In genomic region chr17:80899402-80900268, GRCh38 we compare ENCODE assay signal across 9 cellular contexts.
A peak's percentile ranks its signal among the peaks of the same experiment; 100 is the strongest.
DNase-seq lines count a peak whose midpoint lies in the region; ATAC-seq and TF ChIP-seq lines count a peak whose summit lies in the region.
"Had no signal": no experiment of that assay in that cellular context is flagged by ENCODE, and none has a peak within 500 bp of the region (broad histone marks: within the 10 kb centered on the region; RNA-seq: fewer than 3 reads in every experiment).

No MANE protein-coding gene starts in this region.

- H3K4me2 ChIP-seq in GM23338, result no peak overlapping the region

- H3K36me3 Mint-ChIP-seq in GM23338 (ENCODE audit: low read depth), result peaks cover 3% of the 10 kb centered on the region; the same call in 2 of the 3 replicates

- intact Hi-C loops in left colon (cut with DNase I, micrococcal nuclease), result no loop called here

- H3F3A ChIP-seq in GM23338 (replicated peaks; ENCODE audit: low read depth), result no peaks in the 10 kb centered on the region

- peaks cover 2% of the 10 kb centered on the region for H3K4me1 Mint-ChIP-seq in GM23338

- DNase-seq in AG08396 (ENCODE audit: low spot score) (peak; percentile 74), GM23338 (ENCODE audit: low spot score) (peak; percentile 87), SW480 (ENCODE audit: low spot score) (peak; percentile 8), left colon (peak in 1 of 2 donors; percentile 48), NCI-H1436 (lab: John Stamatoyannopoulos, UW) (no peak)
- peak; percentile 64 for DNase-seq in activated naive CD8-positive, alpha-beta T cell treated with anti-CD3 and anti-CD28 coated beads, Interleukin-2, amount 50 U/mL, for 16 hours (ENCODE audit: low read depth, low spot score)
- peak; percentile 92 for DNase-seq in stimulated activated CD8-positive, alpha-beta memory T cell treated with anti-CD3 and anti-CD28 coated beads, Interleukin-4, amount 100 ng/mL, for 48 hours

- H3K27me3 Mint-ChIP-seq in GM23338 (ENCODE audit: insufficient read depth, low read depth, poor library complexity), result peaks cover 10% of the 10 kb centered on the region

- peak; percentile 91 to 95 for TF ChIP-seq CTCF in GM23338 (conservative IDR thresholded peaks at IDR 0.05; ENCODE audit: low read depth in 2 of 2)

- H3K27ac Mint-ChIP-seq in GM23338, result no peak overlapping the region

- H3K4me1 ChIP-seq in GM23338 (ENCODE audit: insufficient read depth), result no peaks in the 10 kb centered on the region

- H2AFZ ChIP-seq in GM23338, result no peak overlapping the region

- no peak overlapping the region for H3K4me3 ChIP-seq in GM23338
- H3K4me3 ChIP-seq: HAP-1 had no signal

- H3K27ac ChIP-seq in GM23338 (ENCODE audit: low read depth), result no peak overlapping the region

- no peaks in the 10 kb centered on the region for H3K79me2 ChIP-seq in GM23338 (replicated peaks; ENCODE audit: insufficient read depth)

- no peaks in the 10 kb centered on the region for H3K27me3 ChIP-seq in GM23338 (ENCODE audit: insufficient read depth)

- no peaks in the 10 kb centered on the region for H4K20me1 ChIP-seq in GM23338 (replicated peaks; ENCODE audit: insufficient read depth)

- no peaks in the 10 kb centered on the region for H3K9me2 ChIP-seq in GM23338 (ENCODE audit: insufficient read depth)

- H3K9me3 Mint-ChIP-seq in GM23338, result no peaks in the 10 kb centered on the region

- ATAC-seq in GM23338 (peak; percentile 89), left colon (peak; percentile 12), GM21717 (IDR thresholded peaks at IDR 0.05; ENCODE audit: unreplicated experiment) (no peak)

- no peak overlapping the region for H3K4me3 Mint-ChIP-seq in GM23338

- 0 out of 2 replicates have a peak, but pooled peaks cover 3% of the 10 kb centered on the region for H3K36me3 ChIP-seq in GM23338 (ENCODE audit: insufficient read depth)

TF ChIP-seq in GM23338, 12 proteins besides CTCF, POLR2A, EP300 and RAD21:
- TF ChIP-seq REST (IDR thresholded peaks at IDR 0.05; ENCODE audit: unreplicated experiment) (no peak), STAT1 (IDR thresholded peaks at IDR 0.05; ENCODE audit: unreplicated experiment) (no peak), NANOG (IDR thresholded peaks at IDR 0.05; ENCODE audit: borderline replicate concordance) (no peak), CREB1 (CRISPR knock-in tag; IDR thresholded peaks at IDR 0.05; ENCODE audit: low read depth) (no peak), POLR2AphosphoS5 (IDR thresholded peaks at IDR 0.05; ENCODE audit: low read depth) (no peak), ETS1 (IDR thresholded peaks at IDR 0.05) (no peak), JUNB (IDR thresholded peaks at IDR 0.05; ENCODE audit: unreplicated experiment) (no peak), EZH2phosphoT487 (IDR thresholded peaks at IDR 0.05; ENCODE audit: unreplicated experiment) (no peak), ZNF462 (CRISPR knock-in tag; IDR thresholded peaks at IDR 0.05) (no peak), EZH2 (IDR thresholded peaks at IDR 0.05; ENCODE audit: low read depth, unreplicated experiment) (no peak), ZNF331 (CRISPR knock-in tag; IDR thresholded peaks at IDR 0.05; ENCODE audit: low read depth) (no peak), ZNF114 (CRISPR knock-in tag; IDR thresholded peaks at IDR 0.05) (no peak)
